ENCODE assay signal across 1 cellular context in genomic region chr10:100637785-100638184, GRCh38.
TF ChIP-seq lines count a peak whose summit lies in the region.

No MANE protein-coding gene starts in this region.

TF ChIP-seq in GM23338, 12 proteins besides CTCF, POLR2A, EP300 and RAD21:
- TF ChIP-seq, protein P1, sequence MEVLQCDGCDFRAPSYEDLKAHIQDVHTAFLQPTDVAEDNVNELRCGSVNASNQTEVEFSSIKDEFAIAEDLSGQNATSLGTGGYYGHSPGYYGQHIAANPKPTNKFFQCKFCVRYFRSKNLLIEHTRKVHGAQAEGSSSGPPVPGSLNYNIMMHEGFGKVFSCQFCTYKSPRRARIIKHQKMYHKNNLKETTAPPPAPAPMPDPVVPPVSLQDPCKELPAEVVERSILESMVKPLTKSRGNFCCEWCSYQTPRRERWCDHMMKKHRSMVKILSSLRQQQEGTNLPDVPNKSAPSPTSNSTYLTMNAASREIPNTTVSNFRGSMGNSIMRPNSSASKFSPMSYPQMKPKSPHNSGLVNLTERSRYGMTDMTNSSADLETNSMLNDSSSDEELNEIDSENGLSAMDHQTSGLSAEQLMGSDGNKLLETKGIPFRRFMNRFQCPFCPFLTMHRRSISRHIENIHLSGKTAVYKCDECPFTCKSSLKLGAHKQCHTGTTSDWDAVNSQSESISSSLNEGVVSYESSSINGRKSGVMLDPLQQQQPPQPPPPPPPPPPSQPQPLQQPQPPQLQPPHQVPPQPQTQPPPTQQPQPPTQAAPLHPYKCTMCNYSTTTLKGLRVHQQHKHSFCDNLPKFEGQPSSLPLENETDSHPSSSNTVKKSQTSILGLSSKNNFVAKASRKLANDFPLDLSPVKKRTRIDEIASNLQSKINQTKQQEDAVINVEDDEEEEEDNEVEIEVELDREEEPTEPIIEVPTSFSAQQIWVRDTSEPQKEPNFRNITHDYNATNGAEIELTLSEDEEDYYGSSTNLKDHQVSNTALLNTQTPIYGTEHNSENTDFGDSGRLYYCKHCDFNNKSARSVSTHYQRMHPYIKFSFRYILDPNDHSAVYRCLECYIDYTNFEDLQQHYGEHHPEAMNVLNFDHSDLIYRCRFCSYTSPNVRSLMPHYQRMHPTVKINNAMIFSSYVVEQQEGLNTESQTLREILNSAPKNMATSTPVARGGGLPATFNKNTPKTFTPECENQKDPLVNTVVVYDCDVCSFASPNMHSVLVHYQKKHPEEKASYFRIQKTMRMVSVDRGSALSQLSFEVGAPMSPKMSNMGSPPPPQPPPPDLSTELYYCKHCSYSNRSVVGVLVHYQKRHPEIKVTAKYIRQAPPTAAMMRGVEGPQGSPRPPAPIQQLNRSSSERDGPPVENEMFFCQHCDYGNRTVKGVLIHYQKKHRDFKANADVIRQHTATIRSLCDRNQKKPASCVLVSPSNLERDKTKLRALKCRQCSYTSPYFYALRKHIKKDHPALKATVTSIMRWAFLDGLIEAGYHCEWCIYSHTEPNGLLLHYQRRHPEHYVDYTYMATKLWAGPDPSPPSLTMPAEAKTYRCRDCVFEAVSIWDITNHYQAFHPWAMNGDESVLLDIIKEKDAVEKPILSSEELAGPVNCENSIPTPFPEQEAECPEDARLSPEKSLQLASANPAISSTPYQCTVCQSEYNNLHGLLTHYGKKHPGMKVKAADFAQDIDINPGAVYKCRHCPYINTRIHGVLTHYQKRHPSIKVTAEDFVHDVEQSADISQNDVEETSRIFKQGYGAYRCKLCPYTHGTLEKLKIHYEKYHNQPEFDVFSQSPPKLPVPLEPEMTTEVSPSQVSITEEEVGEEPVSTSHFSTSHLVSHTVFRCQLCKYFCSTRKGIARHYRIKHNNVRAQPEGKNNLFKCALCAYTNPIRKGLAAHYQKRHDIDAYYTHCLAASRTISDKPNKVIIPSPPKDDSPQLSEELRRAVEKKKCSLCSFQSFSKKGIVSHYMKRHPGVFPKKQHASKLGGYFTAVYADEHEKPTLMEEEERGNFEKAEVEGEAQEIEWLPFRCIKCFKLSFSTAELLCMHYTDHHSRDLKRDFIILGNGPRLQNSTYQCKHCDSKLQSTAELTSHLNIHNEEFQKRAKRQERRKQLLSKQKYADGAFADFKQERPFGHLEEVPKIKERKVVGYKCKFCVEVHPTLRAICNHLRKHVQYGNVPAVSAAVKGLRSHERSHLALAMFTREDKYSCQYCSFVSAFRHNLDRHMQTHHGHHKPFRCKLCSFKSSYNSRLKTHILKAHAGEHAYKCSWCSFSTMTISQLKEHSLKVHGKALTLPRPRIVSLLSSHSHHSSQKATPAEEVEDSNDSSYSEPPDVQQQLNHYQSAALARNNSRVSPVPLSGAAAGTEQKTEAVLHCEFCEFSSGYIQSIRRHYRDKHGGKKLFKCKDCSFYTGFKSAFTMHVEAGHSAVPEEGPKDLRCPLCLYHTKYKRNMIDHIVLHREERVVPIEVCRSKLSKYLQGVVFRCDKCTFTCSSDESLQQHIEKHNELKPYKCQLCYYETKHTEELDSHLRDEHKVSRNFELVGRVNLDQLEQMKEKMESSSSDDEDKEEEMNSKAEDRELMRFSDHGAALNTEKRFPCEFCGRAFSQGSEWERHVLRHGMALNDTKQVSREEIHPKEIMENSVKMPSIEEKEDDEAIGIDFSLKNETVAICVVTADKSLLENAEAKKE (CRISPR knock-in tag; IDR thresholded peaks at IDR 0.05), result peak; percentile 81; the same call in 1 of the 2 replicates
- no peak for TF ChIP-seq ZNF331 (CRISPR knock-in tag; IDR thresholded peaks at IDR 0.05; ENCODE audit: low read depth)
